Comparison of ENCODE assay signal across 13 cellular contexts in the genomic region with DNA sequence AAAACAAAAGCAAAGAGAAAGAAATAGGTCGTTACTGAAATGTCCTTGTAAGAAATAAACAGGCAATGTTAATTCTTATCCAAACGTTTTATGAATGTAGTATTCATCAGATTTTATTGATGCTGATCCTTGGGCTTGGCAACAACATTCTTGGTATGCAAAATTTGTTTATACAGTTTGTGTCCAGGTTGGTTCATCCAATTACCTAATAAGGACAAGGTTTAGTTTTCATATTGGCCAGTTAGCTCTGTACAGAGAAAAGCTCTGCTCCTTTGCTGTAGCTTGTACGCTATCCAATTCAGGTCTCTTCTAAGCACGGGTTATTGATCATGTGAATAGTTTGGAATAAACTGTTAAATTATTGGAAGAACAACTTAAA.
"Had no signal": no experiment of that assay in that cellular context is flagged by ENCODE, and none has a peak within 500 bp of the region (broad histone marks: within the 10 kb centered on the region; RNA-seq: fewer than 3 reads in every experiment).

No MANE protein-coding gene starts in this region.

- H3K4me3 Mint-ChIP-seq: naive thymus-derived CD4-positive, alpha-beta T cell; stimulated activated naive CD8-positive, alpha-beta T cell treated with anti-CD3 and anti-CD28 coated beads, Interleukin-15, amount 100 ng/mL, for 72 hours had no signal

- H3K27ac ChIP-seq: ascending aorta, cardiac muscle cell, testis had no signal

- H3K4me1 ChIP-seq: ascending aorta, testis had no signal

- H3K9me3 Mint-ChIP-seq: naive thymus-derived CD4-positive, alpha-beta T cell; stimulated activated naive CD8-positive, alpha-beta T cell treated with anti-CD3 and anti-CD28 coated beads, Interleukin-15, amount 100 ng/mL, for 72 hours had no signal

- ATAC-seq: left ventricle myocardium superior; naive thymus-derived CD4-positive, alpha-beta T cell; stimulated activated naive CD8-positive, alpha-beta T cell treated with anti-CD3 and anti-CD28 coated beads, Interleukin-15, amount 100 ng/mL, for 72 hours had no signal

- H3K9me3 ChIP-seq: ascending aorta, testis had no signal

- H3K4me3 ChIP-seq: ascending aorta, cardiac muscle cell, testis had no signal

- H3K27me3 ChIP-seq: ascending aorta, cardiac muscle cell, testis had no signal

- H3K36me3 ChIP-seq: ascending aorta, cardiac muscle cell had no signal

- H3K27me3 Mint-ChIP-seq: stimulated activated naive CD8-positive, alpha-beta T cell treated with anti-CD3 and anti-CD28 coated beads, Interleukin-15, amount 100 ng/mL, for 72 hours had no signal

- DNase-seq: activated CD4-positive, alpha-beta T cell treated with anti-CD3 and anti-CD28 coated beads, Interleukin-2, amount 50 U/mL, for 48 hours; activated CD4-positive, CD25-positive, alpha-beta regulatory T cell treated with anti-CD3 and anti-CD28 coated beads, Interleukin-2, amount 50 U/mL, for 72 hours; activated naive CD4-positive, alpha-beta T cell; activated T-cell treated with anti-CD3 and anti-CD28 coated beads, Interleukin-2, amount 50 U/mL, for 48 hours; kidney; left ventricle myocardium superior; naive thymus-derived CD4-positive, alpha-beta T cell; stimulated activated CD4-positive, alpha-beta T cell treated with anti-CD3 and anti-CD28 coated beads, Interleukin-15, amount 100 ng/mL, for 24 hours; stimulated activated CD4-positive, alpha-beta T cell treated with anti-CD3 and anti-CD28 coated beads, Interleukin-4, amount 100 ng/mL, for 24 hours; stimulated activated naive CD8-positive, alpha-beta T cell treated with anti-CD3 and anti-CD28 coated beads, Interleukin-15, amount 100 ng/mL, for 72 hours; testis had no signal

- H3K27ac Mint-ChIP-seq: naive thymus-derived CD4-positive, alpha-beta T cell had no signal

- H3K36me3 Mint-ChIP-seq: naive thymus-derived CD4-positive, alpha-beta T cell had no signal
